Comparison of ENCODE assay signal across 8 cellular contexts in genomic region chr5:33423018-33423630, GRCh38. TPM values are rescaled to one million over a fixed set of nuclear protein-coding genes. Genes with fewer than 3 reads are reported as not detected.
A peak's percentile ranks its signal among the peaks of the same experiment; 100 is the strongest.
DNase-seq lines count a peak whose midpoint lies in the region; ATAC-seq and TF ChIP-seq lines count a peak whose summit lies in the region.

No MANE protein-coding gene starts in this region.

- intact Hi-C loops in left ventricle myocardium inferior (cut with micrococcal nuclease): no loop called here

- H3K27ac ChIP-seq in SK-N-SH (ENCODE audit: low read depth in 2 of 2, low read length in 1 of 2) (peak overlapping the region in 1 of 2 experiments; percentile 68; a peak in 2 of 4 replicates), left ventricle myocardium inferior (replicated peaks) (no peak overlapping the region)

- H3K36me3 ChIP-seq in SK-N-SH (replicated peaks in 1 of 2; ENCODE audit: control insufficient read depth in 1 of 2, insufficient read depth in 2 of 2, low read length in 1 of 2): no peaks in the 10 kb centered on the region
- H3K36me3 ChIP-seq in left ventricle myocardium inferior: no peaks in the 10 kb centered on the region

- peak; percentile 22 to 39 for DNase-seq in AML-193 (lab: John Stamatoyannopoulos, UW)
- no peak for DNase-seq in SK-N-SH
- no peak for DNase-seq in left ventricle myocardium inferior
- DNase-seq in iPS-NIHi11 (ENCODE audit: low spot score): no peak

- H3K27me3 ChIP-seq in SK-N-SH (ENCODE audit: insufficient read depth) (no peaks in the 10 kb centered on the region), left ventricle myocardium inferior (ENCODE audit: low read depth) (peaks cover 6% of the 10 kb centered on the region)

- CTCF ChIA-PET in SK-N-SH (lab: Yijun Ruan, JAX): interaction anchor here (0.6 to 3.9 kb wide), 10 partner anchors 8 to 1580 kb away, joined by 3 to 24 read pairs (median 3); no protein-coding TSS in a partner anchor

- peak overlapping the region; percentile 33; the same call in 1 of the 2 replicates for H3K9ac ChIP-seq in SK-N-SH

- H3K9me3 ChIP-seq in SK-N-SH (no peaks in the 10 kb centered on the region), left ventricle myocardium inferior (replicated peaks) (no peaks in the 10 kb centered on the region)

- peak; percentile 75 for TF ChIP-seq RAD21 in SK-N-SH (IDR thresholded peaks at IDR 0.05; ENCODE audit: low read length)

- no peaks in the 10 kb centered on the region for H4K20me1 ChIP-seq in SK-N-SH (ENCODE audit: insufficient read depth)

- TF ChIP-seq EP300 in SK-N-SH (IDR thresholded peaks at IDR 0.05; ENCODE audit: borderline replicate concordance in 1 of 2, low read depth in 1 of 2, low read length in 1 of 2): no peak

- H3K79me2 ChIP-seq in SK-N-SH (ENCODE audit: insufficient read depth): no peaks in the 10 kb centered on the region

- H3K9me2 ChIP-seq in SK-N-SH: no peaks in the 10 kb centered on the region

- ATAC-seq in HG03432 (IDR thresholded peaks at IDR 0.05; ENCODE audit: unreplicated experiment): peak; percentile 45
- ATAC-seq in GM21447 (IDR thresholded peaks at IDR 0.05; ENCODE audit: unreplicated experiment): no peak
- ATAC-seq in HG02884 (IDR thresholded peaks at IDR 0.05; ENCODE audit: unreplicated experiment): no peak
- ATAC-seq in GM19463 (IDR thresholded peaks at IDR 0.05; ENCODE audit: unreplicated experiment): no peak

- H2AFZ ChIP-seq in SK-N-SH (ENCODE audit: low read depth): peak overlapping the region; percentile 60; the same call in 1 of the 2 replicates

- peaks cover 24% of the 10 kb centered on the region for H3F3A ChIP-seq in SK-N-SH (replicated peaks; ENCODE audit: insufficient read depth)

- no peak overlapping the region for H3K4me2 ChIP-seq in SK-N-SH

- 0% methylated on average over 3 of the region's 3 CpGs for WGBS in SK-N-SH (ENCODE audit: low lambda C conversion rate)

- TF ChIP-seq CTCF in SK-N-SH (IDR thresholded peaks at IDR 0.05) (peak; percentile 71), left ventricle myocardium inferior (IDR thresholded peaks at IDR 0.05; ENCODE audit: borderline replicate concordance) (peak; percentile 58)

- no peak overlapping the region for H3K4me3 ChIP-seq in SK-N-SH (ENCODE audit: low read depth in 2 of 2, low read length in 1 of 2)
- H3K4me3 ChIP-seq in left ventricle myocardium inferior: no peak overlapping the region

- peaks cover 0 to 10% of the 10 kb centered on the region in 2 experiments; a peak in 2 of 4 replicates for H3K4me1 ChIP-seq in SK-N-SH (ENCODE audit: control insufficient read depth in 1 of 2, insufficient read depth in 2 of 2, low read depth in 1 of 2, low read length in 1 of 2)
- peaks cover 9% of the 10 kb centered on the region for H3K4me1 ChIP-seq in left ventricle myocardium inferior

- POLR2A ChIA-PET in SK-N-SH (lab: Yijun Ruan, JAX): no interaction called here

TF ChIP-seq in SK-N-SH, 30 proteins besides CTCF, POLR2A, EP300 and RAD21:
- TF ChIP-seq, protein P1, sequence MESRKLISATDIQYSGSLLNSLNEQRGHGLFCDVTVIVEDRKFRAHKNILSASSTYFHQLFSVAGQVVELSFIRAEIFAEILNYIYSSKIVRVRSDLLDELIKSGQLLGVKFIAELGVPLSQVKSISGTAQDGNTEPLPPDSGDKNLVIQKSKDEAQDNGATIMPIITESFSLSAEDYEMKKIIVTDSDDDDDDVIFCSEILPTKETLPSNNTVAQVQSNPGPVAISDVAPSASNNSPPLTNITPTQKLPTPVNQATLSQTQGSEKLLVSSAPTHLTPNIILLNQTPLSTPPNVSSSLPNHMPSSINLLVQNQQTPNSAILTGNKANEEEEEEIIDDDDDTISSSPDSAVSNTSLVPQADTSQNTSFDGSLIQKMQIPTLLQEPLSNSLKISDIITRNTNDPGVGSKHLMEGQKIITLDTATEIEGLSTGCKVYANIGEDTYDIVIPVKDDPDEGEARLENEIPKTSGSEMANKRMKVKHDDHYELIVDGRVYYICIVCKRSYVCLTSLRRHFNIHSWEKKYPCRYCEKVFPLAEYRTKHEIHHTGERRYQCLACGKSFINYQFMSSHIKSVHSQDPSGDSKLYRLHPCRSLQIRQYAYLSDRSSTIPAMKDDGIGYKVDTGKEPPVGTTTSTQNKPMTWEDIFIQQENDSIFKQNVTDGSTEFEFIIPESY (IDR thresholded peaks at IDR 0.05; ENCODE audit: borderline replicate concordance, low read depth): no peak
- TF ChIP-seq NFIC (IDR thresholded peaks at IDR 0.05; ENCODE audit: borderline replicate concordance): no peak
- no peak for TF ChIP-seq JUND (IDR thresholded peaks at IDR 0.05)
- TF ChIP-seq, protein P2, sequence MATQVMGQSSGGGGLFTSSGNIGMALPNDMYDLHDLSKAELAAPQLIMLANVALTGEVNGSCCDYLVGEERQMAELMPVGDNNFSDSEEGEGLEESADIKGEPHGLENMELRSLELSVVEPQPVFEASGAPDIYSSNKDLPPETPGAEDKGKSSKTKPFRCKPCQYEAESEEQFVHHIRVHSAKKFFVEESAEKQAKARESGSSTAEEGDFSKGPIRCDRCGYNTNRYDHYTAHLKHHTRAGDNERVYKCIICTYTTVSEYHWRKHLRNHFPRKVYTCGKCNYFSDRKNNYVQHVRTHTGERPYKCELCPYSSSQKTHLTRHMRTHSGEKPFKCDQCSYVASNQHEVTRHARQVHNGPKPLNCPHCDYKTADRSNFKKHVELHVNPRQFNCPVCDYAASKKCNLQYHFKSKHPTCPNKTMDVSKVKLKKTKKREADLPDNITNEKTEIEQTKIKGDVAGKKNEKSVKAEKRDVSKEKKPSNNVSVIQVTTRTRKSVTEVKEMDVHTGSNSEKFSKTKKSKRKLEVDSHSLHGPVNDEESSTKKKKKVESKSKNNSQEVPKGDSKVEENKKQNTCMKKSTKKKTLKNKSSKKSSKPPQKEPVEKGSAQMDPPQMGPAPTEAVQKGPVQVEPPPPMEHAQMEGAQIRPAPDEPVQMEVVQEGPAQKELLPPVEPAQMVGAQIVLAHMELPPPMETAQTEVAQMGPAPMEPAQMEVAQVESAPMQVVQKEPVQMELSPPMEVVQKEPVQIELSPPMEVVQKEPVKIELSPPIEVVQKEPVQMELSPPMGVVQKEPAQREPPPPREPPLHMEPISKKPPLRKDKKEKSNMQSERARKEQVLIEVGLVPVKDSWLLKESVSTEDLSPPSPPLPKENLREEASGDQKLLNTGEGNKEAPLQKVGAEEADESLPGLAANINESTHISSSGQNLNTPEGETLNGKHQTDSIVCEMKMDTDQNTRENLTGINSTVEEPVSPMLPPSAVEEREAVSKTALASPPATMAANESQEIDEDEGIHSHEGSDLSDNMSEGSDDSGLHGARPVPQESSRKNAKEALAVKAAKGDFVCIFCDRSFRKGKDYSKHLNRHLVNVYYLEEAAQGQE (IDR thresholded peaks at IDR 0.05; ENCODE audit: low read depth, low read length): no peak
- no peak for TF ChIP-seq MXI1 (IDR thresholded peaks at IDR 0.05; ENCODE audit: low read depth, low read length)
- no peak for TF ChIP-seq GABPA (IDR thresholded peaks at IDR 0.05; ENCODE audit: low read depth)
- TF ChIP-seq RXRA (IDR thresholded peaks at IDR 0.05; ENCODE audit: borderline replicate concordance, low read depth): no peak
- TF ChIP-seq TEAD4 (IDR thresholded peaks at IDR 0.05; ENCODE audit: borderline replicate concordance, insufficient read depth): no peak
- no peak for TF ChIP-seq RFX5 (IDR thresholded peaks at IDR 0.05; ENCODE audit: low read length)
- TF ChIP-seq FOXM1 (IDR thresholded peaks at IDR 0.05; ENCODE audit: low read depth): no peak
- no peak for TF ChIP-seq USF2 (IDR thresholded peaks at IDR 0.05; ENCODE audit: borderline replicate concordance, low read depth, low read length)
- no peak for TF ChIP-seq MEF2A (IDR thresholded peaks at IDR 0.05; ENCODE audit: borderline replicate concordance, low read depth)
- no peak for TF ChIP-seq IRF3 (IDR thresholded peaks at IDR 0.05; ENCODE audit: low read depth, low read length)
- TF ChIP-seq PBX3 (IDR thresholded peaks at IDR 0.05): no peak
- TF ChIP-seq POLR2AphosphoS5 (IDR thresholded peaks at IDR 0.05; ENCODE audit: low read depth, low read length): no peak
- TF ChIP-seq FOSL2 (IDR thresholded peaks at IDR 0.05; ENCODE audit: borderline replicate concordance, low read depth): no peak
- no peak for TF ChIP-seq YY1 (IDR thresholded peaks at IDR 0.05; ENCODE audit: low read depth)
- no peak for TF ChIP-seq RCOR1 (IDR thresholded peaks at IDR 0.05; ENCODE audit: low read length)
- TF ChIP-seq TAF1 (IDR thresholded peaks at IDR 0.05; ENCODE audit: borderline replicate concordance, low read depth, low read length): no peak
- no peak for TF ChIP-seq NRF1 (IDR thresholded peaks at IDR 0.05; ENCODE audit: low read depth, low read length)

RNA-seq across cellular contexts. Expression of gene TARS1, which starts 17.6 kb away (rescaled TPM):
- polyA plus RNA-seq in SK-N-SH (2012; rRNA removed): 58.4 and 74.1 TPM in 2 replicates
- polyA plus RNA-seq in SK-N-SH (2012; cell fraction: cytosol; rRNA removed): 79.7 and 97.9 TPM in 2 replicates
- polyA plus RNA-seq in SK-N-SH (2012; cell fraction: nucleus; rRNA removed): 40.2 and 75.3 TPM in 2 replicates
- total RNA-seq in left ventricle myocardium inferior: 66.1 TPM

Comparison
In these comparisons a context has a peak if more than half of its experiments do, and no peak if none do; other contexts are left out.
1. DNase-seq: peak in AML-193 (2 of 2); none in SK-N-SH (single experiment), left ventricle myocardium inferior (single experiment) and iPS-NIHi11 (single experiment).